21 cellular contexts compared by ENCODE assay signal in genomic region chr13:37039908-37040307, GRCh38.
"Had no signal": no experiment of that assay in that cellular context is flagged by ENCODE, and none has a peak within 500 bp of the region (broad histone marks: within the 10 kb centered on the region; RNA-seq: fewer than 3 reads in every experiment).

No MANE protein-coding gene starts in this region.

- H3K9me3 ChIP-seq: Peyer's patch, SJCRH30 had no signal

- H3K4me1 ChIP-seq: Peyer's patch, SJCRH30 had no signal

- ATAC-seq: HepG2, Right ventricle myocardium inferior had no signal

- DNase-seq: IMR-90, Kasumi-1, MM.1S, NCI-H1092 treated with DMSO at 0.1 percent for 48 hours, NCI-H1436, NCI-H187, NCI-H2029, NCI-H2081 treated with DMSO at 0.1 percent for 48 hours, NCI-H2171, NCI-H226, NCI-H446, NCI-H510A, NCI-H524 treated with DMSO at 0.1 percent for 48 hours, NCI-H69, NCI-H774, PC-9, Peyer's patch, SHP77 treated with DMSO at 0.1 percent for 48 hours, SJCRH30 had no signal

- H3K27me3 ChIP-seq: Peyer's patch, SJCRH30 had no signal

- H3K4me3 ChIP-seq: PC-9, Peyer's patch, SJCRH30 had no signal
